In the genomic region with DNA sequence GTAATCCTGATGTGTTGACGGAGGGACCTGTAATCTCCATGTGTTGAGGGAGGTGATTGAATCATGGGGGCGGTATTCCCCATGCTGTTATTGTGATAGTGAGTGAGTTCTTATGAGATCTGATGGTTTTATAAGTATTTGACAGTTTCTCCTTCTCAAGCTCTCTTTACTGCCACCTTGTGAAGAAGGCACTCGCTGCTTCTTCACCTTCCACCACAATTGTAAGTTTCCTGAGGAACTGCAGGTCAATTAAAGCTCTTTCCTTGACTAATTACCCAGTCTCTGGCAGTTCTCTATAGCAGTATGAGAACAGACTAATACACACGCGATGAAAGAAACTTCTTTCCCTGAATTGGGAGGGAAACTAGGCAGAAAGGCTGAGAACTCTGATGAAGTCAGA, we compare ENCODE assay signal across 2 cellular contexts.
TF ChIP-seq lines count a peak whose summit lies in the region.

No MANE protein-coding gene starts in this region.

TF ChIP-seq in SK-N-SH, 30 proteins besides CTCF, POLR2A, EP300 and RAD21 (continued from another document):
- TF ChIP-seq, protein P1, sequence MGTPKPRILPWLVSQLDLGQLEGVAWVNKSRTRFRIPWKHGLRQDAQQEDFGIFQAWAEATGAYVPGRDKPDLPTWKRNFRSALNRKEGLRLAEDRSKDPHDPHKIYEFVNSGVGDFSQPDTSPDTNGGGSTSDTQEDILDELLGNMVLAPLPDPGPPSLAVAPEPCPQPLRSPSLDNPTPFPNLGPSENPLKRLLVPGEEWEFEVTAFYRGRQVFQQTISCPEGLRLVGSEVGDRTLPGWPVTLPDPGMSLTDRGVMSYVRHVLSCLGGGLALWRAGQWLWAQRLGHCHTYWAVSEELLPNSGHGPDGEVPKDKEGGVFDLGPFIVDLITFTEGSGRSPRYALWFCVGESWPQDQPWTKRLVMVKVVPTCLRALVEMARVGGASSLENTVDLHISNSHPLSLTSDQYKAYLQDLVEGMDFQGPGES (IDR thresholded peaks at IDR 0.05; ENCODE audit: low read depth, low read length) = no peak
- TF ChIP-seq RCOR1 (IDR thresholded peaks at IDR 0.05; ENCODE audit: low read length) = no peak

TF ChIP-seq in SK-N-SH treated with all-trans-retinoic acid at 6 μM for 48 hours, 23 proteins besides CTCF, POLR2A, EP300 and RAD21 (continued from another document):
- TF ChIP-seq, protein P2, sequence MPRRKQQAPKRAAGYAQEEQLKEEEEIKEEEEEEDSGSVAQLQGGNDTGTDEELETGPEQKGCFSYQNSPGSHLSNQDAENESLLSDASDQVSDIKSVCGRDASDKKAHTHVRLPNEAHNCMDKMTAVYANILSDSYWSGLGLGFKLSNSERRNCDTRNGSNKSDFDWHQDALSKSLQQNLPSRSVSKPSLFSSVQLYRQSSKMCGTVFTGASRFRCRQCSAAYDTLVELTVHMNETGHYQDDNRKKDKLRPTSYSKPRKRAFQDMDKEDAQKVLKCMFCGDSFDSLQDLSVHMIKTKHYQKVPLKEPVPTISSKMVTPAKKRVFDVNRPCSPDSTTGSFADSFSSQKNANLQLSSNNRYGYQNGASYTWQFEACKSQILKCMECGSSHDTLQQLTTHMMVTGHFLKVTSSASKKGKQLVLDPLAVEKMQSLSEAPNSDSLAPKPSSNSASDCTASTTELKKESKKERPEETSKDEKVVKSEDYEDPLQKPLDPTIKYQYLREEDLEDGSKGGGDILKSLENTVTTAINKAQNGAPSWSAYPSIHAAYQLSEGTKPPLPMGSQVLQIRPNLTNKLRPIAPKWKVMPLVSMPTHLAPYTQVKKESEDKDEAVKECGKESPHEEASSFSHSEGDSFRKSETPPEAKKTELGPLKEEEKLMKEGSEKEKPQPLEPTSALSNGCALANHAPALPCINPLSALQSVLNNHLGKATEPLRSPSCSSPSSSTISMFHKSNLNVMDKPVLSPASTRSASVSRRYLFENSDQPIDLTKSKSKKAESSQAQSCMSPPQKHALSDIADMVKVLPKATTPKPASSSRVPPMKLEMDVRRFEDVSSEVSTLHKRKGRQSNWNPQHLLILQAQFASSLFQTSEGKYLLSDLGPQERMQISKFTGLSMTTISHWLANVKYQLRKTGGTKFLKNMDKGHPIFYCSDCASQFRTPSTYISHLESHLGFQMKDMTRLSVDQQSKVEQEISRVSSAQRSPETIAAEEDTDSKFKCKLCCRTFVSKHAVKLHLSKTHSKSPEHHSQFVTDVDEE (CRISPR knock-in tag; IDR thresholded peaks at IDR 0.05) = no peak
- TF ChIP-seq, protein P3, sequence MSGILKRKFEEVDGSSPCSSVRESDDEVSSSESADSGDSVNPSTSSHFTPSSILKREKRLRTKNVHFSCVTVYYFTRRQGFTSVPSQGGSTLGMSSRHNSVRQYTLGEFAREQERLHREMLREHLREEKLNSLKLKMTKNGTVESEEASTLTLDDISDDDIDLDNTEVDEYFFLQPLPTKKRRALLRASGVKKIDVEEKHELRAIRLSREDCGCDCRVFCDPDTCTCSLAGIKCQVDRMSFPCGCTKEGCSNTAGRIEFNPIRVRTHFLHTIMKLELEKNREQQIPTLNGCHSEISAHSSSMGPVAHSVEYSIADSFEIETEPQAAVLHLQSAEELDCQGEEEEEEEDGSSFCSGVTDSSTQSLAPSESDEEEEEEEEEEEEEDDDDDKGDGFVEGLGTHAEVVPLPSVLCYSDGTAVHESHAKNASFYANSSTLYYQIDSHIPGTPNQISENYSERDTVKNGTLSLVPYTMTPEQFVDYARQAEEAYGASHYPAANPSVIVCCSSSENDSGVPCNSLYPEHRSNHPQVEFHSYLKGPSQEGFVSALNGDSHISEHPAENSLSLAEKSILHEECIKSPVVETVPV (CRISPR knock-in tag; IDR thresholded peaks at IDR 0.05) = no peak
- TF ChIP-seq ISL1 (CRISPR knock-in tag; IDR thresholded peaks at IDR 0.05) = no peak
- no peak for TF ChIP-seq PPARA (CRISPR knock-in tag; IDR thresholded peaks at IDR 0.05; ENCODE audit: borderline replicate concordance)
- TF ChIP-seq GLIS3 (CRISPR knock-in tag; IDR thresholded peaks at IDR 0.05) = no peak
- TF ChIP-seq, protein P4, sequence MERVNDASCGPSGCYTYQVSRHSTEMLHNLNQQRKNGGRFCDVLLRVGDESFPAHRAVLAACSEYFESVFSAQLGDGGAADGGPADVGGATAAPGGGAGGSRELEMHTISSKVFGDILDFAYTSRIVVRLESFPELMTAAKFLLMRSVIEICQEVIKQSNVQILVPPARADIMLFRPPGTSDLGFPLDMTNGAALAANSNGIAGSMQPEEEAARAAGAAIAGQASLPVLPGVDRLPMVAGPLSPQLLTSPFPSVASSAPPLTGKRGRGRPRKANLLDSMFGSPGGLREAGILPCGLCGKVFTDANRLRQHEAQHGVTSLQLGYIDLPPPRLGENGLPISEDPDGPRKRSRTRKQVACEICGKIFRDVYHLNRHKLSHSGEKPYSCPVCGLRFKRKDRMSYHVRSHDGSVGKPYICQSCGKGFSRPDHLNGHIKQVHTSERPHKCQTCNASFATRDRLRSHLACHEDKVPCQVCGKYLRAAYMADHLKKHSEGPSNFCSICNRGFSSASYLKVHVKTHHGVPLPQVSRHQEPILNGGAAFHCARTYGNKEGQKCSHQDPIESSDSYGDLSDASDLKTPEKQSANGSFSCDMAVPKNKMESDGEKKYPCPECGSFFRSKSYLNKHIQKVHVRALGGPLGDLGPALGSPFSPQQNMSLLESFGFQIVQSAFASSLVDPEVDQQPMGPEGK (CRISPR knock-in tag; IDR thresholded peaks at IDR 0.05; ENCODE audit: borderline replicate concordance) = no peak
- no peak for TF ChIP-seq ZNF8 (CRISPR knock-in tag; IDR thresholded peaks at IDR 0.05)
- TF ChIP-seq ZNF70 (CRISPR knock-in tag; IDR thresholded peaks at IDR 0.05) = no peak
- no peak for TF ChIP-seq TOX (CRISPR knock-in tag; IDR thresholded peaks at IDR 0.05; ENCODE audit: borderline replicate concordance)
- no peak for TF ChIP-seq ZFP3 (CRISPR knock-in tag; IDR thresholded peaks at IDR 0.05)
- TF ChIP-seq SNAI2 (CRISPR knock-in tag; IDR thresholded peaks at IDR 0.05) = no peak
- TF ChIP-seq ZC3H10 (CRISPR knock-in tag; IDR thresholded peaks at IDR 0.05) = no peak
TF ChIP-seq in SK-N-SH treated with all-trans-retinoic acid at 6 μM for 48 hours: peak in this region for 0.
